15 cellular contexts compared by ENCODE assay signal in the genomic region with DNA sequence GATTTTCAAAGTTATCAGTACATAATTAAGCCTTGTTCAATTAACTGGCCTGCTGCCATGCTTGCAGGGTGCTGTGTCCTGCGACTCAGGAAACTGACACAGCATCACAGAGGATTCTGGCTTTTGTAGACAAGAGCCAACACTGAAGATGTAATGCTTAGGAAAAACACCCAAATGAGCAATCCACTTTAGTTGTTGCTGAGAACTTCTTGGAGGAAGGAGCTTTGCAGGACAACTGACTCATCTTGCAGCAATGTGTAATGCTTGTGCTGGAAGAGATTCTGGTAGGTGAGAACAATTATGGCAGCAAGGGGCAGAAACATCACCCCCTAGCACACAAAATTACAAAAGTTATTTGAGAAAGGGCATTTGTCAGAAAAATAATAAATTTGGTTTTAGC.
DNase-seq lines count a peak whose midpoint lies in the region; TF ChIP-seq lines count a peak whose summit lies in the region.
"Had no signal": no experiment of that assay in that cellular context is flagged by ENCODE, and none has a peak within 500 bp of the region (broad histone marks: within the 10 kb centered on the region; RNA-seq: fewer than 3 reads in every experiment).

No MANE protein-coding gene starts in this region.

- intact Hi-C loops in CD4-positive, alpha-beta memory T cell (cut with micrococcal nuclease) = no loop called here

- no peaks in the 10 kb centered on the region for H3K27me3 ChIP-seq in osteoblast (ENCODE audit: insufficient read depth, low read length)
- H3K27me3 ChIP-seq in CD4-positive, alpha-beta memory T cell (ENCODE audit: insufficient read depth, low read length) = no peaks in the 10 kb centered on the region
- H3K27me3 ChIP-seq: tibial nerve had no signal

- no peaks in the 10 kb centered on the region for H3K79me2 ChIP-seq in osteoblast (ENCODE audit: insufficient read depth, low read length)

- no peaks in the 10 kb centered on the region for H4K20me1 ChIP-seq in osteoblast (ENCODE audit: insufficient read depth, low read length)

- H2AFZ ChIP-seq in osteoblast (ENCODE audit: low read length) = no peak overlapping the region

- no peaks in the 10 kb centered on the region for H3K27me3 Mint-ChIP-seq in CD4-positive, alpha-beta memory T cell
- H3K27me3 Mint-ChIP-seq: activated CD8-positive, alpha-beta T cell treated with anti-CD3 and anti-CD28 coated beads for 36 hours had no signal

- no peaks in the 10 kb centered on the region for H3K36me3 ChIP-seq in osteoblast (ENCODE audit: insufficient read depth, low read length)
- H3K36me3 ChIP-seq in CD4-positive, alpha-beta memory T cell (ENCODE audit: insufficient read depth, low read length) = no peaks in the 10 kb centered on the region
- H3K36me3 ChIP-seq: tibial nerve had no signal

- no peak for TF ChIP-seq CTCF in fibroblast of mammary gland (conservative IDR thresholded peaks at IDR 0.05; ENCODE audit: control insufficient read depth, insufficient read depth, low read depth, low read length)
- no peak for TF ChIP-seq CTCF in osteoblast (IDR thresholded peaks at IDR 0.05; ENCODE audit: extremely low read depth, low read depth, low read length)

- H3K27ac ChIP-seq in osteoblast (ENCODE audit: low read depth, low read length) = no peak overlapping the region
- no peak overlapping the region for H3K27ac ChIP-seq in CD4-positive, alpha-beta memory T cell (ENCODE audit: low read depth, low read length)
- H3K27ac ChIP-seq: tibial nerve had no signal

- H3K4me3 Mint-ChIP-seq in CD4-positive, alpha-beta memory T cell = no peak overlapping the region
- H3K4me3 Mint-ChIP-seq: activated CD8-positive, alpha-beta T cell treated with anti-CD3 and anti-CD28 coated beads for 36 hours had no signal

- CTCF ChIA-PET in CD4-positive, alpha-beta memory T cell (lab: Charles Lee; ENCODE audit: partially characterized antibody) = no interaction called here

- H3K9me3 Mint-ChIP-seq in CD4-positive, alpha-beta memory T cell = peaks cover 0 to 5% (median 0%) of the 10 kb centered on the region in 8 donors
- H3K9me3 Mint-ChIP-seq: activated CD8-positive, alpha-beta T cell treated with anti-CD3 and anti-CD28 coated beads for 36 hours had no signal

- H3K9me3 ChIP-seq in osteoblast (ENCODE audit: low read depth, low read length) = no peaks in the 10 kb centered on the region
- no peaks in the 10 kb centered on the region for H3K9me3 ChIP-seq in CD4-positive, alpha-beta memory T cell (ENCODE audit: control insufficient read depth in 1 of 2, low read length in 2 of 2)
- H3K9me3 ChIP-seq: tibial nerve had no signal

- H3K4me1 Mint-ChIP-seq in CD4-positive, alpha-beta memory T cell = no peaks in the 10 kb centered on the region

- no peak overlapping the region for H3K27ac Mint-ChIP-seq in CD4-positive, alpha-beta memory T cell
- H3K27ac Mint-ChIP-seq: activated CD8-positive, alpha-beta T cell treated with anti-CD3 and anti-CD28 coated beads for 36 hours had no signal

- no peaks in the 10 kb centered on the region for H3K36me3 Mint-ChIP-seq in CD4-positive, alpha-beta memory T cell

- H3K4me1 ChIP-seq in osteoblast (ENCODE audit: insufficient read depth, low read length) = no peaks in the 10 kb centered on the region
- no peaks in the 10 kb centered on the region for H3K4me1 ChIP-seq in CD4-positive, alpha-beta memory T cell (ENCODE audit: insufficient read depth, low read length)
- H3K4me1 ChIP-seq: tibial nerve had no signal

- H3K4me3 ChIP-seq in fibroblast of mammary gland (ENCODE audit: control insufficient read depth, low read depth, low read length) (no peak overlapping the region), osteoblast (ENCODE audit: insufficient read depth, low read length) (no peak overlapping the region)
- H3K4me3 ChIP-seq in CD4-positive, alpha-beta memory T cell (ENCODE audit: low read length in 2 of 2) = no peak overlapping the region
- H3K4me3 ChIP-seq: tibial nerve had no signal

- POLR2A ChIA-PET in CD4-positive, alpha-beta memory T cell (lab: Charles Lee; ENCODE audit: partially characterized antibody) = no interaction called here

- no peak overlapping the region for H3K4me2 ChIP-seq in osteoblast (ENCODE audit: insufficient read depth, low read length)

- DNase-seq in GM04504 (ENCODE audit: low read depth) (peak; percentile 12), RKO (ENCODE audit: low spot score) (peak; percentile 35), fibroblast of mammary gland (ENCODE audit: low read depth) (peak; percentile 63), osteoblast (ENCODE audit: insufficient read length, low spot score, missing footprints) (peak; percentile 50), NCI-H2081 treated with DMSO at 0.1 percent for 48 hours (lab: John Stamatoyannopoulos, UW) (no peak), NCI-H2029 treated with DMSO at 0.1 percent for 48 hours (lab: John Stamatoyannopoulos, UW) (no peak)
- DNase-seq in effector CD4-positive, alpha-beta T cell = no peak
- DNase-seq in CD4-positive, alpha-beta memory T cell = no peak
- DNase-seq: activated CD8-positive, alpha-beta T cell treated with anti-CD3 and anti-CD28 coated beads for 36 hours; Calu3; glutamatergic neuron; NCI-H345; nucleus accumbens; stimulated activated CD4-positive, alpha-beta T cell treated with anti-CD3 and anti-CD28 coated beads, Interleukin-12 subunit alpha, Interleukin-12 subunit beta, amount 100 ng/mL, for 4 hours had no signal

Comparison
In these comparisons a context has a peak if more than half of its experiments do, and no peak if none do; other contexts are left out.
1. DNase-seq: peak in GM04504 (single experiment), RKO (single experiment), fibroblast of mammary gland (single experiment) and osteoblast (single experiment); none in NCI-H2081 treated with DMSO at 0.1 percent for 48 hours (single experiment), NCI-H2029 treated with DMSO at 0.1 percent for 48 hours (single experiment), effector CD4-positive, alpha-beta T cell (single experiment) and CD4-positive, alpha-beta memory T cell (0 of 5).